1 cellular context compared by ENCODE assay signal in the genomic region with DNA sequence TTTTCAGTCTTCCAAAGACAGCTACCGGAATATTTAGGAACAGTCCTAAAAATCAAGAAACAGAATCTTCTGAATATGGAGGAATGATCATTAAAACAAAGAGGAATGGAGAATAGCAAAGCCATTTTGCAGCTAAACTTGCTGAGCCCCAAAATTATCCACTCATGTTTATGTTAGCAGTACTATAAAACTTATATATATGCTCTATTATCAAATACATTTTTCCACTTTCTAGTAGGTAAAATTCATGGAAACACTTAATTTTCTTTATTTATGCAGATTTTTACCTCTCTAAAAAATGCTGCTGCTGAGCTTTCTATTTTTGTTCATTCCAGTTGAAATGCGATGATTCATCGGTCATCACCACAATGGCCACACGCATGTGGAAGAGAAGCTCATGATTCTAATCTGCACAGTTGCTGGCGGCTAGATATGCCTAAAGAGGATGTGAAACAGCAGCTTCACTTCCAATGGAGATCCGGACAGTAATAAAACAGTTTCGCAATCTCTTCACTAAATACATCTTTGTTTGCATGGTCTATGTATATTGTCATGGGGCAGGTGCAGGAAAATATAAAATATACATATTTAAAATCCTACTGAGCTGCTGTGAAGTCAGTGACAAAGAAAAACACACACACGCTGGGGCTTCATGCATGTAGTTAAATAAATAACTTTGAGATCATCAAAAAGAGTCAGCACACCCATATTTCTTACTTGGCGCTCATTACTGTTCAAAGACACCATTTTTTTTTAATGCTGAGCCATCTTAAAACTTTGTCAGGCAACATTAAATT.
TF ChIP-seq lines count a peak whose summit lies in the region.

No MANE protein-coding gene starts in this region.

TF ChIP-seq in K562, 482 proteins besides CTCF, POLR2A, EP300 and RAD21 (continued from another document and continues in another):
- TF ChIP-seq, protein P1, sequence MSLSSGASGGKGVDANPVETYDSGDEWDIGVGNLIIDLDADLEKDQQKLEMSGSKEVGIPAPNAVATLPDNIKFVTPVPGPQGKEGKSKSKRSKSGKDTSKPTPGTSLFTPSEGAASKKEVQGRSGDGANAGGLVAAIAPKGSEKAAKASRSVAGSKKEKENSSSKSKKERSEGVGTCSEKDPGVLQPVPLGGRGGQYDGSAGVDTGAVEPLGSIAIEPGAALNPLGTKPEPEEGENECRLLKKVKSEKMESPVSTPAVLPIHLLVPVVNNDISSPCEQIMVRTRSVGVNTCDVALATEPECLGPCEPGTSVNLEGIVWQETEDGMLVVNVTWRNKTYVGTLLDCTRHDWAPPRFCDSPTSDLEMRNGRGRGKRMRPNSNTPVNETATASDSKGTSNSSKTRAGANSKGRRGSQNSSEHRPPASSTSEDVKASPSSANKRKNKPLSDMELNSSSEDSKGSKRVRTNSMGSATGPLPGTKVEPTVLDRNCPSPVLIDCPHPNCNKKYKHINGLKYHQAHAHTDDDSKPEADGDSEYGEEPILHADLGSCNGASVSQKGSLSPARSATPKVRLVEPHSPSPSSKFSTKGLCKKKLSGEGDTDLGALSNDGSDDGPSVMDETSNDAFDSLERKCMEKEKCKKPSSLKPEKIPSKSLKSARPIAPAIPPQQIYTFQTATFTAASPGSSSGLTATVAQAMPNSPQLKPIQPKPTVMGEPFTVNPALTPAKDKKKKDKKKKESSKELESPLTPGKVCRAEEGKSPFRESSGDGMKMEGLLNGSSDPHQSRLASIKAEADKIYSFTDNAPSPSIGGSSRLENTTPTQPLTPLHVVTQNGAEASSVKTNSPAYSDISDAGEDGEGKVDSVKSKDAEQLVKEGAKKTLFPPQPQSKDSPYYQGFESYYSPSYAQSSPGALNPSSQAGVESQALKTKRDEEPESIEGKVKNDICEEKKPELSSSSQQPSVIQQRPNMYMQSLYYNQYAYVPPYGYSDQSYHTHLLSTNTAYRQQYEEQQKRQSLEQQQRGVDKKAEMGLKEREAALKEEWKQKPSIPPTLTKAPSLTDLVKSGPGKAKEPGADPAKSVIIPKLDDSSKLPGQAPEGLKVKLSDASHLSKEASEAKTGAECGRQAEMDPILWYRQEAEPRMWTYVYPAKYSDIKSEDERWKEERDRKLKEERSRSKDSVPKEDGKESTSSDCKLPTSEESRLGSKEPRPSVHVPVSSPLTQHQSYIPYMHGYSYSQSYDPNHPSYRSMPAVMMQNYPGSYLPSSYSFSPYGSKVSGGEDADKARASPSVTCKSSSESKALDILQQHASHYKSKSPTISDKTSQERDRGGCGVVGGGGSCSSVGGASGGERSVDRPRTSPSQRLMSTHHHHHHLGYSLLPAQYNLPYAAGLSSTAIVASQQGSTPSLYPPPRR (CRISPR knock-in tag; IDR thresholded peaks at IDR 0.05; ENCODE audit: borderline replicate concordance) = no peak
- no peak for TF ChIP-seq HOXB6 (CRISPR knock-in tag; IDR thresholded peaks at IDR 0.05; ENCODE audit: borderline replicate concordance)
- 0 out of 2 replicates have a peak, but pooled peaks have one; percentile 28 for TF ChIP-seq ZNF79 (CRISPR knock-in tag; IDR thresholded peaks at IDR 0.05; ENCODE audit: low read depth)
- peak; percentile 72; the same call in 1 of the 2 replicates for TF ChIP-seq ESRRA (IDR thresholded peaks at IDR 0.05; ENCODE audit: borderline replicate concordance, low read depth)
- TF ChIP-seq NFE2 (IDR thresholded peaks at IDR 0.05; ENCODE audit: low read depth) = peak; percentile 92
- TF ChIP-seq ZEB2 (IDR thresholded peaks at IDR 0.05) = peak; percentile 73
- TF ChIP-seq, protein P2, sequence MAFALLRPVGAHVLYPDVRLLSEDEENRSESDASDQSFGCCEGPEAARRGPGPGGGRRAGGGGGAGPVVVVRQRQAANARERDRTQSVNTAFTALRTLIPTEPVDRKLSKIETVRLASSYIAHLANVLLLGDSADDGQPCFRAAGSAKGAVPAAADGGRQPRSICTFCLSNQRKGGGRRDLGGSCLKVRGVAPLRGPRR (CRISPR knock-in tag; IDR thresholded peaks at IDR 0.05) = no peak
- no peak for TF ChIP-seq PHF20 (IDR thresholded peaks at IDR 0.05; ENCODE audit: partially characterized antibody)
- TF ChIP-seq CCNT2 (IDR thresholded peaks at IDR 0.05; ENCODE audit: borderline replicate concordance, extremely low read depth, insufficient read length, low read depth, low read length) = peak; percentile 48
- TF ChIP-seq, protein P3, sequence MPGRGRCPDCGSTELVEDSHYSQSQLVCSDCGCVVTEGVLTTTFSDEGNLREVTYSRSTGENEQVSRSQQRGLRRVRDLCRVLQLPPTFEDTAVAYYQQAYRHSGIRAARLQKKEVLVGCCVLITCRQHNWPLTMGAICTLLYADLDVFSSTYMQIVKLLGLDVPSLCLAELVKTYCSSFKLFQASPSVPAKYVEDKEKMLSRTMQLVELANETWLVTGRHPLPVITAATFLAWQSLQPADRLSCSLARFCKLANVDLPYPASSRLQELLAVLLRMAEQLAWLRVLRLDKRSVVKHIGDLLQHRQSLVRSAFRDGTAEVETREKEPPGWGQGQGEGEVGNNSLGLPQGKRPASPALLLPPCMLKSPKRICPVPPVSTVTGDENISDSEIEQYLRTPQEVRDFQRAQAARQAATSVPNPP (IDR thresholded peaks at IDR 0.05; ENCODE audit: borderline replicate concordance, insufficient read depth, insufficient read length) = no peak
- peak; percentile 69; the same call in 1 of the 2 replicates for TF ChIP-seq GATAD2B (IDR thresholded peaks at IDR 0.05; ENCODE audit: borderline replicate concordance)
- TF ChIP-seq, protein P4, sequence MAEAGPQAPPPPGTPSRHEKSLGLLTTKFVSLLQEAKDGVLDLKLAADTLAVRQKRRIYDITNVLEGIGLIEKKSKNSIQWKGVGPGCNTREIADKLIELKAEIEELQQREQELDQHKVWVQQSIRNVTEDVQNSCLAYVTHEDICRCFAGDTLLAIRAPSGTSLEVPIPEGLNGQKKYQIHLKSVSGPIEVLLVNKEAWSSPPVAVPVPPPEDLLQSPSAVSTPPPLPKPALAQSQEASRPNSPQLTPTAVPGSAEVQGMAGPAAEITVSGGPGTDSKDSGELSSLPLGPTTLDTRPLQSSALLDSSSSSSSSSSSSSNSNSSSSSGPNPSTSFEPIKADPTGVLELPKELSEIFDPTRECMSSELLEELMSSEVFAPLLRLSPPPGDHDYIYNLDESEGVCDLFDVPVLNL (CRISPR knock-in tag; IDR thresholded peaks at IDR 0.05; ENCODE audit: low read depth) = no peak
- no peak for TF ChIP-seq SUPT5H (IDR thresholded peaks at IDR 0.05)
- no peak for TF ChIP-seq RBM39 (optimal IDR thresholded peaks at IDR 0.05; ENCODE audit: low read depth, low read length)
- TF ChIP-seq, protein P5, sequence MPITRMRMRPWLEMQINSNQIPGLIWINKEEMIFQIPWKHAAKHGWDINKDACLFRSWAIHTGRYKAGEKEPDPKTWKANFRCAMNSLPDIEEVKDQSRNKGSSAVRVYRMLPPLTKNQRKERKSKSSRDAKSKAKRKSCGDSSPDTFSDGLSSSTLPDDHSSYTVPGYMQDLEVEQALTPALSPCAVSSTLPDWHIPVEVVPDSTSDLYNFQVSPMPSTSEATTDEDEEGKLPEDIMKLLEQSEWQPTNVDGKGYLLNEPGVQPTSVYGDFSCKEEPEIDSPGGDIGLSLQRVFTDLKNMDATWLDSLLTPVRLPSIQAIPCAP (CRISPR knock-in tag; IDR thresholded peaks at IDR 0.05; ENCODE audit: borderline replicate concordance) = no peak
- TF ChIP-seq CBFB (CRISPR knock-in tag; IDR thresholded peaks at IDR 0.05) = no peak
- no peak for TF ChIP-seq SP2 (IDR thresholded peaks at IDR 0.05; ENCODE audit: extremely low read depth, low read depth, low read length, poor library complexity, severe bottlenecking)
- no peak for TF ChIP-seq TCF7L2 (IDR thresholded peaks at IDR 0.05; ENCODE audit: low read depth, low read length)
- no peak for TF ChIP-seq ZNF780A (CRISPR knock-in tag; IDR thresholded peaks at IDR 0.05)
- TF ChIP-seq MTA2 (IDR thresholded peaks at IDR 0.05; ENCODE audit: low read depth) = peak; percentile 72
- peak; percentile 21; the same call in 1 of the 2 replicates for TF ChIP-seq ADNP (tag; IDR thresholded peaks at IDR 0.05)
- TF ChIP-seq TRIM28 (IDR thresholded peaks at IDR 0.05) = peak; percentile 44; the same call in 1 of the 2 replicates
- TF ChIP-seq CSDE1 (IDR thresholded peaks at IDR 0.05) = no peak; a peak in 1 of 4 replicates
- TF ChIP-seq ZNF41 (CRISPR knock-in tag; conservative IDR thresholded peaks at IDR 0.05) = 0 out of 2 replicates have a peak, but pooled peaks have one; percentile 49
- no peak for TF ChIP-seq ZNF695 (CRISPR knock-in tag; IDR thresholded peaks at IDR 0.05)
- no peak for TF ChIP-seq FOXJ3 (CRISPR knock-in tag; IDR thresholded peaks at IDR 0.05)
- TF ChIP-seq, protein P6, sequence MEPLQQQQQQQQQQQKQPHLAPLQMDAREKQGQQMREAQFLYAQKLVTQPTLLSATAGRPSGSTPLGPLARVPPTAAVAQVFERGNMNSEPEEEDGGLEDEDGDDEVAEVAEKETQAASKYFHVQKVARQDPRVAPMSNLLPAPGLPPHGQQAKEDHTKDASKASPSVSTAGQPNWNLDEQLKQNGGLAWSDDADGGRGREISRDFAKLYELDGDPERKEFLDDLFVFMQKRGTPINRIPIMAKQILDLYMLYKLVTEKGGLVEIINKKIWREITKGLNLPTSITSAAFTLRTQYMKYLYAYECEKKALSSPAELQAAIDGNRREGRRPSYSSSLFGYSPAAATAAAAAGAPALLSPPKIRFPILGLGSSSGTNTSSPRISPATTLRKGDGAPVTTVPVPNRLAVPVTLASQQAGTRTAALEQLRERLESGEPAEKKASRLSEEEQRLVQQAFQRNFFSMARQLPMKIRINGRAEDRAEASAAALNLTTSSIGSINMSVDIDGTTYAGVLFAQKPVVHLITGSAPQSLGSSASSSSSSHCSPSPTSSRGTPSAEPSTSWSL (CRISPR knock-in tag; IDR thresholded peaks at IDR 0.05; ENCODE audit: borderline replicate concordance) = no peak
- TF ChIP-seq THRAP3 (IDR thresholded peaks at IDR 0.05; ENCODE audit: borderline replicate concordance) = no peak; the same call in 1 of the 2 replicates
- no peak for TF ChIP-seq PTRF (tag; IDR thresholded peaks at IDR 0.05)
- TF ChIP-seq ZNF584 (CRISPR knock-in tag; IDR thresholded peaks at IDR 0.05; ENCODE audit: low read depth) = peak; percentile 57; the same call in 1 of the 2 replicates
- peak; percentile 74 for TF ChIP-seq L3MBTL2 (IDR thresholded peaks at IDR 0.05)
- peak; percentile 91 for TF ChIP-seq CXXC5 (CRISPR knock-in tag; IDR thresholded peaks at IDR 0.05)
- TF ChIP-seq RUNX1 (IDR thresholded peaks at IDR 0.05; ENCODE audit: low read depth) = no peak
- peak; percentile 88 for TF ChIP-seq NCOR1 (IDR thresholded peaks at IDR 0.05)
- no peak for TF ChIP-seq PURB (CRISPR knock-in tag; IDR thresholded peaks at IDR 0.05; ENCODE audit: low read depth)
- no peak for TF ChIP-seq HIVEP1 (CRISPR knock-in tag; IDR thresholded peaks at IDR 0.05)
- TF ChIP-seq, protein P7, sequence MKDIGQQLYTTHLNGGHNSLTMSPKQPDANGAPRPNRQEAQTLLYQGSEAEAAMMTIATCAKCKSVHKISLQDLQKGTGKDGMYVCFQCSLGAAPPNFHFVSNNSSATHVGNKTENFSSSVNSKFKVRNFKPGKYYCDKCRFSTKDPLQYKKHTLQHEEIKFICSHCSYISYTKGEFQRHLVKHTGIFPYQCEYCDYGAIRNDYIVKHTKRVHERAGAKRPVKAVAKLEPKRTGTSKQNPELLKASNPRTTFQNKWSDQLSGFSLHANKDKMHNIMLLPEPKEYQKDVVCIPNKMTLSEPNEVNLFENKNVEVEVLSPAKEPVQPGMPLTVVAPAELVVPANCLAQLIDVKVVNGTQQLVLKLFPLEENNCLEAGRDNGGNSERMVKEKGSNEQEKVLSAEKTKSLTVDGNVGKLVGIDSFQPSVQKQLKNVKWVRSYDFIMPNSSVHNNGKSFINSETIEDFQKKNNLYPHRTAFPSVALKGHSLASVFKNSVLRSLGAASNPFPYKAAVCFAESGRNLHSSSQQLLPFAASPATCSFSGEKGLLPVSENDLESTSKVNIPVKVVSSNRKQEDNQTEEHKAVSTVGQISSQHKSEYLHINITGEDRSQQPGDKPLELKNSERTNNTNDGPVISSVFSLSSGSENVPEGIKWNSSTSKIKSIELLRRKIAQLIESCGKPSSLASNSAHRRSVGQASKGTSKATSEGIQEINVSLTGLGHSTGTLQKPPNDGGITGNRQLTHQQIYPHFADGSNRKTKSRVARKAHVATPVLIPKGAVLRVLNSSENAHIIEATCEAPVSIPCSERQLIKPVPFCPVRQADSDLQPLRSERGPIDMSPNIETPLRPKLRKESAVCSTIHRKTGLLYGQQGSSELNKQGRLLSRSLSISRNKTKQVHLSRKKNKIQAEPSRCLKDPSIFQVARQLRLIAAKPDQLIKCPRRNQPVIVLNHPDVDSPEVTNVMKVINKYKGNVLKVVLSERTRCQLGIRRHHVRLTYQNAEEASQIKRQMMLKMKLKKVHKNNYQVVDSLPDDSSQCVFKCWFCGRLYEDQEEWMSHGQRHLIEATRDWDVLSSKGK (CRISPR knock-in tag; IDR thresholded peaks at IDR 0.05) = no peak
- TF ChIP-seq CBX1 (IDR thresholded peaks at IDR 0.05; ENCODE audit: low read depth) = 0 out of 2 replicates have a peak, but pooled peaks have one; percentile 24
- peak; percentile 84; the same call in 1 of the 2 replicates for TF ChIP-seq ZNF174 (CRISPR knock-in tag; IDR thresholded peaks at IDR 0.05)
- 0 out of 2 replicates have a peak, but pooled peaks have one; percentile 54 for TF ChIP-seq IFI16 (CRISPR knock-in tag; IDR thresholded peaks at IDR 0.05)
- TF ChIP-seq RNF2 (IDR thresholded peaks at IDR 0.05) = peak; percentile 99
- TF ChIP-seq DMBX1 (CRISPR knock-in tag; IDR thresholded peaks at IDR 0.05; ENCODE audit: borderline replicate concordance) = peak; percentile 78
- no peak for TF ChIP-seq RFX7 (CRISPR knock-in tag; IDR thresholded peaks at IDR 0.05)
- no peak for TF ChIP-seq ZNF175 (CRISPR knock-in tag; IDR thresholded peaks at IDR 0.05; ENCODE audit: low read depth)
- TF ChIP-seq, protein P8, sequence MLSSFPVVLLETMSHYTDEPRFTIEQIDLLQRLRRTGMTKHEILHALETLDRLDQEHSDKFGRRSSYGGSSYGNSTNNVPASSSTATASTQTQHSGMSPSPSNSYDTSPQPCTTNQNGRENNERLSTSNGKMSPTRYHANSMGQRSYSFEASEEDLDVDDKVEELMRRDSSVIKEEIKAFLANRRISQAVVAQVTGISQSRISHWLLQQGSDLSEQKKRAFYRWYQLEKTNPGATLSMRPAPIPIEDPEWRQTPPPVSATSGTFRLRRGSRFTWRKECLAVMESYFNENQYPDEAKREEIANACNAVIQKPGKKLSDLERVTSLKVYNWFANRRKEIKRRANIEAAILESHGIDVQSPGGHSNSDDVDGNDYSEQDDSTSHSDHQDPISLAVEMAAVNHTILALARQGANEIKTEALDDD (IDR thresholded peaks at IDR 0.05) = 0 out of 2 replicates have a peak, but pooled peaks have one; percentile 17
- peak; percentile 48 to 50; a peak in 3 of 4 replicates for TF ChIP-seq MAZ (CRISPR knock-in tag; conservative IDR thresholded peaks at IDR 0.05 in 1 of 2, IDR thresholded peaks at IDR 0.05 in 1 of 2)
- peak in 1 of 2 experiments; percentile 91; a peak in 2 of 4 replicates for TF ChIP-seq SRF (CRISPR knock-in tag; IDR thresholded peaks at IDR 0.05)
- no peak for TF ChIP-seq HLTF (IDR thresholded peaks at IDR 0.05)
- no peak for TF ChIP-seq FOXA1 (IDR thresholded peaks at IDR 0.05; ENCODE audit: borderline replicate concordance)
- peak; percentile 58 for TF ChIP-seq DACH1 (IDR thresholded peaks at IDR 0.05; ENCODE audit: partially characterized antibody)
- no peak for TF ChIP-seq TARDBP (IDR thresholded peaks at IDR 0.05)
- no peak for TF ChIP-seq RHOXF2B (CRISPR knock-in tag; conservative IDR thresholded peaks at IDR 0.05)
- no peak for TF ChIP-seq HNRNPL (IDR thresholded peaks at IDR 0.05; ENCODE audit: low read depth, low read length)
- TF ChIP-seq EGR1 (conservative IDR thresholded peaks at IDR 0.05) = no peak
- TF ChIP-seq PHTF2 (CRISPR knock-in tag; IDR thresholded peaks at IDR 0.05) = no peak
- TF ChIP-seq BHLHE40 (IDR thresholded peaks at IDR 0.05; ENCODE audit: low read length) = peak; percentile 85
- TF ChIP-seq RBFOX2 (IDR thresholded peaks at IDR 0.05; ENCODE audit: low read depth, low read length) = 0 out of 2 replicates have a peak, but pooled peaks have one; percentile 29
